9 cellular contexts compared by ENCODE assay signal in the genomic region with DNA sequence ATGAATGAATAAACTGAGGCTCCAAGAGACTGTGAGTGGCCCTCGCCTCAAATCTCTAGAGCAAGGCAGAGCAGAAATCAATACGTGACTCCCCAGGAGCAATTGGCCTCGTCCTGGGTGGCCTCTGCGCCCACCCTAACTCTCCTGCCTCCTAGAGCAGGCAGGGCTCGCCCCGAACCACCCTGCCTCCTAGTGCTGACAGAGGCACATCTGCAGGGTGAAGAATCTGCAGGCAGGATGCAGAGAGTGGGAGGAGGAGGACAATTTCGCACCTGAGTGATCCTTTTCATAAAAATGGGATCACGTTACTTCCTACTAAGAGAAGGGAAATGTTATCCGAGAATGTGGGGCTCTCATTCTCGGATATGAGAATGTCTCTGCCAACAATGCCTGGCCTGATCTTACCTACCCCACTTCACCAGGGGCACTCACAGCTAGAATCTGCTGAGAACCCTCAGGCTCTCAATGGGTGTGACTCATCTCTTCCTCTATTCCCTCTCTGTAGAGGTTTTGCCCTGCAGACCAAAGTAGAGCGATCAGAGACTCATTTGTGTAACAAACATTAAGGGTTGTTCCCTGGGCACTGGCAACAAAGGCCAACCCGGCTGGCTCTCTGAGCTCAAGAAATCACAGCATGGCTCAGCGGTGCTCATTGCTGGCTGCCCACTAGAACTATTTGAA.
DNase-seq lines count a peak whose midpoint lies in the region; ATAC-seq, FAIRE-seq and TF ChIP-seq lines count a peak whose summit lies in the region.
"Had no signal": no experiment of that assay in that cellular context is flagged by ENCODE, and none has a peak within 500 bp of the region (broad histone marks: within the 10 kb centered on the region; RNA-seq: fewer than 3 reads in every experiment).

No MANE protein-coding gene starts in this region.

- no peak overlapping the region for H4K5ac ChIP-seq in H9 (ENCODE audit: insufficient read length, low read depth, low read length)

- H3K4me3 Mint-ChIP-seq in H9 (peak overlapping the region in 1 of 2 experiments; percentile 63; a peak in 1 of 5 replicates), astrocyte (ENCODE audit: unreplicated experiment) (no peak overlapping the region)

- no peak overlapping the region for H2AFZ ChIP-seq in H9 (ENCODE audit: low read length)
- no peak overlapping the region for H2AFZ ChIP-seq in Loucy (ENCODE audit: low read length)
- H2AFZ ChIP-seq in astrocyte (ENCODE audit: low read depth, low read length) = peak overlapping the region; percentile 7

- H3K9me2 ChIP-seq in Loucy (replicated peaks; ENCODE audit: low read depth, low read length) = no peaks in the 10 kb centered on the region

- no peak overlapping the region for H2AK5ac ChIP-seq in H9 (ENCODE audit: insufficient read length, low read length)

- H3K56ac ChIP-seq in H9 (ENCODE audit: insufficient read length, low read depth, low read length) = no peak overlapping the region

- H3K36me3 ChIP-seq in Loucy (ENCODE audit: insufficient read depth, low read length) (no peaks in the 10 kb centered on the region), astrocyte (ENCODE audit: insufficient read depth, low read length) (no peaks in the 10 kb centered on the region), mucosa of descending colon (ENCODE audit: low read depth) (no peaks in the 10 kb centered on the region)
- H3K36me3 ChIP-seq: pancreas had no signal

- H3K4me1 Mint-ChIP-seq in H9 (peaks cover 42 to 49% of the 10 kb centered on the region in 2 experiments), astrocyte (ENCODE audit: low read depth, unreplicated experiment) (peaks cover 36% of the 10 kb centered on the region)

- no peak overlapping the region for H3K23ac ChIP-seq in H9 (ENCODE audit: insufficient read length, low read depth, low read length)

- intact Hi-C loops in mucosa of descending colon (cut with DNase I, micrococcal nuclease) = no loop called here

- H3F3A ChIP-seq in Loucy (ENCODE audit: low read depth) = no peaks in the 10 kb centered on the region

- WGBS in H9 (ENCODE audit: extremely low coverage, insufficient read length, low lambda C conversion rate) = no CpG with 5 or more reads among the region's 13 CpGs

- H4K20me1 ChIP-seq in H9 (ENCODE audit: control insufficient read depth, insufficient read depth, insufficient read length) (peaks cover 2% of the 10 kb centered on the region), Loucy (ENCODE audit: insufficient read depth, low read length, poor library complexity, severe bottlenecking) (no peaks in the 10 kb centered on the region), astrocyte (ENCODE audit: insufficient read depth, low read length) (no peaks in the 10 kb centered on the region)

- peaks cover 16% of the 10 kb centered on the region for H3K4me1 ChIP-seq in H9 (ENCODE audit: insufficient read depth, low read length)
- H3K4me1 ChIP-seq in Loucy (ENCODE audit: insufficient read depth, low read length, poor library complexity, severe bottlenecking) = peaks cover 40% of the 10 kb centered on the region
- peaks cover 41% of the 10 kb centered on the region for H3K4me1 ChIP-seq in astrocyte (ENCODE audit: insufficient read depth, low read length)
- H3K4me1 ChIP-seq in mucosa of descending colon (ENCODE audit: low read depth) = peaks cover 5% of the 10 kb centered on the region
- H3K4me1 ChIP-seq: pancreas had no signal

- ATAC-seq in mucosa of descending colon = peak; percentile 41
- no peak for ATAC-seq in GM21367 (IDR thresholded peaks at IDR 0.05; ENCODE audit: unreplicated experiment)

- H3K27me3 ChIP-seq in H9 (ENCODE audit: insufficient read depth, low read length) = no peaks in the 10 kb centered on the region
- H3K27me3 ChIP-seq in Loucy (ENCODE audit: insufficient read depth, low read length, poor library complexity, severe bottlenecking) = no peaks in the 10 kb centered on the region
- H3K27me3 ChIP-seq in astrocyte (ENCODE audit: insufficient read depth, low read length) = no peaks in the 10 kb centered on the region
- H3K27me3 ChIP-seq: pancreas had no signal

- no peak overlapping the region for H2BK20ac ChIP-seq in H9 (ENCODE audit: low read depth, low read length, poor library complexity, severe bottlenecking)

- no peaks in the 10 kb centered on the region for H3K79me2 ChIP-seq in H9 (ENCODE audit: insufficient read depth, low read length)
- no peaks in the 10 kb centered on the region for H3K79me2 ChIP-seq in Loucy (ENCODE audit: insufficient read depth, low read length)
- H3K79me2 ChIP-seq in astrocyte (ENCODE audit: insufficient read depth, low read length) = no peaks in the 10 kb centered on the region

- H3K9me3 ChIP-seq in H9 (ENCODE audit: control insufficient read depth, low read depth, low read length) (no peaks in the 10 kb centered on the region), Loucy (ENCODE audit: insufficient read depth, low read depth, low read length) (no peaks in the 10 kb centered on the region), astrocyte (ENCODE audit: insufficient read depth, low read depth, low read length) (no peaks in the 10 kb centered on the region), mucosa of descending colon (no peaks in the 10 kb centered on the region)
- H3K9me3 ChIP-seq: pancreas had no signal

- H3K4me2 ChIP-seq in H9 (ENCODE audit: insufficient read depth, insufficient read length, low read length) = peak overlapping the region; percentile 12
- peak overlapping the region; percentile 75 for H3K4me2 ChIP-seq in Loucy (ENCODE audit: low read depth, low read length, poor library complexity, severe bottlenecking)
- H3K4me2 ChIP-seq in astrocyte (ENCODE audit: low read length) = peak overlapping the region; percentile 47

- 0 out of 2 replicates have a peak overlapping the region, but pooled peaks have one; percentile 26 for H3K14ac ChIP-seq in H9 (ENCODE audit: insufficient read depth, low read length)

- H3K23me2 ChIP-seq in H9 (ENCODE audit: insufficient read length, low read depth, low read length, poor library complexity, severe bottlenecking) = no peaks in the 10 kb centered on the region

- CTCF ChIA-PET in GM10248 (lab: Yijun Ruan, JAX) = interaction anchor here (0.9 to 3.5 kb wide), 18 partner anchors 10 to 455 kb away, joined by 3 to 33 read pairs (median 5); no protein-coding TSS in a partner anchor

- H3K9ac ChIP-seq in H9 (ENCODE audit: extremely low read depth, insufficient read length, low read length) = no peak overlapping the region
- H3K9ac ChIP-seq in Loucy (ENCODE audit: low read depth, low read length, poor library complexity, severe bottlenecking) = peak overlapping the region; percentile 57
- peak overlapping the region; percentile 4 for H3K9ac ChIP-seq in astrocyte (ENCODE audit: low read length)

- no peaks in the 10 kb centered on the region for H3K79me1 ChIP-seq in H9 (ENCODE audit: insufficient read depth, low read depth, low read length, poor library complexity, severe bottlenecking)

- peaks cover 3 to 7% of the 10 kb centered on the region in 2 experiments; a peak in 1 of 5 replicates for H3K9me3 Mint-ChIP-seq in H9
- peaks cover 7% of the 10 kb centered on the region for H3K9me3 Mint-ChIP-seq in astrocyte (ENCODE audit: unreplicated experiment)

- TF ChIP-seq CTCF in GM10248 (IDR thresholded peaks at IDR 0.05; ENCODE audit: control extremely low read depth, extremely low read depth, low read depth, missing control alignments) (peak; percentile 57), H9 (conservative IDR thresholded peaks at IDR 0.05) (peak; percentile 42; the same call in 2 of the 3 replicates), Loucy (conservative IDR thresholded peaks at IDR 0.05; ENCODE audit: low read length) (peak; percentile 36; the same call in 1 of the 2 replicates), astrocyte (IDR thresholded peaks at IDR 0.05; ENCODE audit: insufficient read depth, low read depth, low read length) (no peak), mucosa of descending colon (IDR thresholded peaks at IDR 0.05) (no peak)

- H3K18ac ChIP-seq in H9 (ENCODE audit: insufficient read length, low read depth, low read length) = peak overlapping the region; percentile 28

- H2BK120ac ChIP-seq in H9 (ENCODE audit: low read depth, low read length, poor library complexity, severe bottlenecking) = no peak overlapping the region

- POLR2A ChIA-PET in GM10248 (lab: Yijun Ruan, JAX) = no interaction called here

- H2BK12ac ChIP-seq in H9 (ENCODE audit: insufficient read length, low read depth, low read length) = no peak overlapping the region

- H3K27ac ChIP-seq in H9 (ENCODE audit: insufficient read length, low read depth, low read length) (peak overlapping the region; percentile 28), astrocyte (ENCODE audit: low read depth, low read length) (peak overlapping the region; percentile 39)

- H4K91ac ChIP-seq in H9 (ENCODE audit: insufficient read length, low read depth, low read length) = no peak overlapping the region

- H3K4me3 ChIP-seq in Loucy (ENCODE audit: low read length, poor library complexity, severe bottlenecking) (peak overlapping the region; percentile 7), astrocyte (ENCODE audit: insufficient read depth, low read depth, low read length) (no peak overlapping the region), mucosa of descending colon (no peak overlapping the region)
- H3K4me3 ChIP-seq: pancreas had no signal

- peaks cover 0 to 4% (median 2%) of the 10 kb centered on the region in 3 experiments; a peak in 2 of 7 replicates for H3K36me3 Mint-ChIP-seq in H9 (ENCODE audit: insufficient read depth in 1 of 3, low read depth in 3 of 3)
- H3K36me3 Mint-ChIP-seq in astrocyte (ENCODE audit: low read depth, unreplicated experiment) = no peaks in the 10 kb centered on the region

- peak overlapping the region; percentile 30 to 93 (median 38); a peak in 5 of 7 replicates for H3K27ac Mint-ChIP-seq in H9
- H3K27ac Mint-ChIP-seq in astrocyte (ENCODE audit: unreplicated experiment) = peak overlapping the region; percentile 82

- H4K8ac ChIP-seq in H9 (replicated peaks; ENCODE audit: insufficient read length, low read depth, low read length) = no peak overlapping the region

- no peak overlapping the region for H2BK5ac ChIP-seq in H9 (ENCODE audit: insufficient read length, low read length)

- H3K4ac ChIP-seq in H9 (ENCODE audit: low read depth, low read length) = no peak overlapping the region

- no peak overlapping the region for H3T11ph ChIP-seq in H9 (ENCODE audit: low read length)

- peak; percentile 32; the same call in 1 of the 2 replicates for TF ChIP-seq POLR2A in Raji (IDR thresholded peaks at IDR 0.05; ENCODE audit: insufficient read depth, low read depth, low read length)

- no peak overlapping the region for H2BK15ac ChIP-seq in H9 (ENCODE audit: low read depth, low read length)

- FAIRE-seq in astrocyte (lab: Jason Lieb, UNC) = peak; percentile 32
- FAIRE-seq: pancreas had no signal

- peak; percentile 64 for DNase-seq in GM10248 (ENCODE audit: extremely low spot score)
- DNase-seq in H9 = peak; percentile 93
- DNase-seq in astrocyte (ENCODE audit: low read depth) = peak; percentile 81
- DNase-seq in mucosa of descending colon = peak in 2 of 3 donors; percentile 31 to 68
- DNase-seq in LoVo (ENCODE audit: low spot score) = no peak
- DNase-seq: pancreas had no signal

- H3K27me3 Mint-ChIP-seq in H9 (ENCODE audit: low read depth) = peaks cover 2% of the 10 kb centered on the region
- peaks cover 6% of the 10 kb centered on the region for H3K27me3 Mint-ChIP-seq in astrocyte (ENCODE audit: low read depth, unreplicated experiment)

Comparison
In these comparisons a context has a peak if more than half of its experiments do, and no peak if none do; other contexts are left out.
1. CTCF ChIP-seq: peak in GM10248 (single experiment), H9 (single experiment) and Loucy (single experiment); none in astrocyte (single experiment) and mucosa of descending colon (single experiment).
2. H3K4me2 ChIP-seq: peak in every context shown above with its lines; median percentile 75 in Loucy; 47 in astrocyte; 12 in H9.